2 cellular contexts compared by ENCODE assay signal in genomic region chr6:7241709-7242645, GRCh38.
TF ChIP-seq lines count a peak whose summit lies in the region.

No MANE protein-coding gene starts in this region.

TF ChIP-seq in IMR-90, 13 proteins besides CTCF, POLR2A, EP300 and RAD21:
- TF ChIP-seq RCOR1 (IDR thresholded peaks at IDR 0.05; ENCODE audit: insufficient replicate concordance, low read length): no peak
- TF ChIP-seq USF2 (IDR thresholded peaks at IDR 0.05; ENCODE audit: low read depth, low read length): no peak
- TF ChIP-seq FOS (IDR thresholded peaks at IDR 0.05; ENCODE audit: low read depth, low read length): no peak
- TF ChIP-seq MAZ (IDR thresholded peaks at IDR 0.05; ENCODE audit: borderline replicate concordance, low read depth, low read length): no peak
- TF ChIP-seq CEBPB (IDR thresholded peaks at IDR 0.05; ENCODE audit: low read depth, low read length): no peak
- TF ChIP-seq CHD1 (IDR thresholded peaks at IDR 0.05; ENCODE audit: low read depth, low read length): no peak
- TF ChIP-seq MXI1 (IDR thresholded peaks at IDR 0.05; ENCODE audit: borderline replicate concordance, low read depth, low read length): no peak
- TF ChIP-seq ELK1 (IDR thresholded peaks at IDR 0.05; ENCODE audit: borderline replicate concordance, low read depth, low read length): no peak
- no peak for TF ChIP-seq SMC3 (IDR thresholded peaks at IDR 0.05; ENCODE audit: low read depth, low read length)
- no peak for TF ChIP-seq MAFK (IDR thresholded peaks at IDR 0.05; ENCODE audit: low read depth, low read length)
- no peak for TF ChIP-seq BHLHE40 (IDR thresholded peaks at IDR 0.05; ENCODE audit: low read depth, low read length)
- no peak for TF ChIP-seq NFE2L2 (IDR thresholded peaks at IDR 0.05; ENCODE audit: low read depth, low read length)

TF ChIP-seq in H1, 55 proteins besides CTCF, POLR2A, EP300 and RAD21:
- TF ChIP-seq BRCA1 (IDR thresholded peaks at IDR 0.05; ENCODE audit: low read depth, low read length): no peak
- TF ChIP-seq PHF8 (conservative IDR thresholded peaks at IDR 0.05; ENCODE audit: low read depth, low read length): no peak
- no peak for TF ChIP-seq NANOG (IDR thresholded peaks at IDR 0.05; ENCODE audit: insufficient read depth, low read depth, low read length, poor library complexity, severe bottlenecking)
- TF ChIP-seq TEAD4 (IDR thresholded peaks at IDR 0.05; ENCODE audit: low read depth, low read length): no peak
- TF ChIP-seq SP4 (IDR thresholded peaks at IDR 0.05; ENCODE audit: low read length): no peak
- TF ChIP-seq NRF1 (IDR thresholded peaks at IDR 0.05; ENCODE audit: low read depth, low read length): no peak
- no peak for TF ChIP-seq RFX5 (IDR thresholded peaks at IDR 0.05; ENCODE audit: borderline replicate concordance, low read depth, low read length)
- TF ChIP-seq TCF12 (IDR thresholded peaks at IDR 0.05; ENCODE audit: low read depth, low read length): no peak
- TF ChIP-seq RBBP5 (IDR thresholded peaks at IDR 0.05; ENCODE audit: borderline replicate concordance, low read depth, low read length): no peak
- no peak for TF ChIP-seq CHD1 (IDR thresholded peaks at IDR 0.05; ENCODE audit: low read depth, low read length)
- no peak for TF ChIP-seq ZNF274 (IDR thresholded peaks at IDR 0.05; ENCODE audit: borderline replicate concordance, extremely low read depth, low read length)
- no peak for TF ChIP-seq CHD7 (IDR thresholded peaks at IDR 0.05; ENCODE audit: insufficient replicate concordance, low read length)
- TF ChIP-seq SP1 (IDR thresholded peaks at IDR 0.05; ENCODE audit: low read depth, low read length): no peak
- TF ChIP-seq KDM4A (IDR thresholded peaks at IDR 0.05; ENCODE audit: low read depth, low read length, severe bottlenecking): no peak
- no peak for TF ChIP-seq GABPA (IDR thresholded peaks at IDR 0.05; ENCODE audit: borderline replicate concordance, insufficient read depth, low read length)
- no peak for TF ChIP-seq POLR2AphosphoS5 (IDR thresholded peaks at IDR 0.05; ENCODE audit: low read depth, low read length)
- no peak for TF ChIP-seq JUND (IDR thresholded peaks at IDR 0.05; ENCODE audit: low read length)
- TF ChIP-seq BCL11A (IDR thresholded peaks at IDR 0.05; ENCODE audit: low read depth in 2 of 2, low read length in 2 of 2): no peak
